In genomic region chr3:128973988-128974564, GRCh38 we compare ENCODE assay signal across 18 cellular contexts. TPM values are rescaled to one million over a fixed set of nuclear protein-coding genes. Genes with fewer than 3 reads are reported as not detected.
DNase-seq lines count a peak whose midpoint lies in the region; ATAC-seq and TF ChIP-seq lines count a peak whose summit lies in the region.
"Had no signal": no experiment of that assay in that cellular context is flagged by ENCODE, and none has a peak within 500 bp of the region (broad histone marks: within the 10 kb centered on the region; RNA-seq: fewer than 3 reads in every experiment).

No MANE protein-coding gene starts in this region.

- H2AFZ ChIP-seq in PC-9: no peak overlapping the region

- H3K36me3 ChIP-seq in PC-9 (ENCODE audit: low read depth): no peaks in the 10 kb centered on the region
- no peaks in the 10 kb centered on the region for H3K36me3 ChIP-seq in psoas muscle (ENCODE audit: insufficient read depth in 1 of 2, low read depth in 1 of 2)
- H3K36me3 ChIP-seq: heart left ventricle, sigmoid colon had no signal

- peaks cover 4% of the 10 kb centered on the region for H3K36me3 Mint-ChIP-seq in brain
- H3K36me3 Mint-ChIP-seq: activated naive CD4-positive, alpha-beta T cell treated with anti-CD3 and anti-CD28 coated beads, Interleukin-2, amount 50 U/mL, for 72 hours; immature natural killer cell had no signal

- DNase-seq in Kasumi-1 (lab: John Stamatoyannopoulos, UW): peak; percentile 90 to 94
- peak; percentile 69 for DNase-seq in OCI-M1 (lab: John Stamatoyannopoulos, UW)
- no peak for DNase-seq in PC-9
- no peak for DNase-seq in erythroblast (lab: John Stamatoyannopoulos, UW)
- DNase-seq in psoas muscle: no peak
- DNase-seq: activated T-cell treated with anti-CD3 and anti-CD28 coated beads, Interleukin-2, amount 50 U/mL, for 48 hours; heart left ventricle; immature natural killer cell; NCI-H1694 treated with DMSO at 0.1 percent for 48 hours; sigmoid colon; stimulated activated naive CD8-positive, alpha-beta T cell treated with anti-CD3 and anti-CD28 coated beads, Interleukin-15, amount 100 ng/mL, for 72 hours; trophoblast cell had no signal

- H3K79me2 ChIP-seq in PC-9 (ENCODE audit: low read depth): no peaks in the 10 kb centered on the region

- intact Hi-C loops in PC-9 (cut with micrococcal nuclease; ENCODE audit: unreplicated experiment): loop anchor here (5.0 kb wide), 1 partner anchor 338 kb away; no protein-coding TSS in a partner anchor
- intact Hi-C loops in psoas muscle (cut with DNase I): loop anchor here (10.0 kb wide), 2 partner anchors 151 to 271 kb away; partner anchors contain the start of genes COPG1 (in 1 of the 2) and RAB43 (in 1 of the 2)

- WGBS in psoas muscle, 3 donors: 69 to 73% (median 73%) methylated on average over 5 of the region's 5 CpGs

- ATAC-seq in psoas muscle (no peak), GM18870 (IDR thresholded peaks at IDR 0.05; ENCODE audit: unreplicated experiment) (no peak)
- ATAC-seq: activated CD4-positive, CD25-positive, alpha-beta regulatory T cell treated with anti-CD3 and anti-CD28 coated beads, Interleukin-2, amount 50 U/mL, for 24 hours; activated naive CD4-positive, alpha-beta T cell treated with anti-CD3 and anti-CD28 coated beads, Interleukin-2, amount 50 U/mL, for 72 hours; heart left ventricle; stimulated activated naive CD8-positive, alpha-beta T cell treated with anti-CD3 and anti-CD28 coated beads, Interleukin-15, amount 100 ng/mL, for 72 hours had no signal

- H3K4me3 Mint-ChIP-seq in brain: no peak overlapping the region
- H3K4me3 Mint-ChIP-seq: immature natural killer cell; stimulated activated naive CD8-positive, alpha-beta T cell treated with anti-CD3 and anti-CD28 coated beads, Interleukin-15, amount 100 ng/mL, for 72 hours had no signal

- BruUV-seq in PC-9 (replicated peaks; lab: Mats Ljungman, UMichigan): no TSS peak

- H3K27me3 ChIP-seq in PC-9 (ENCODE audit: insufficient read depth, low read depth): peaks cover 16% of the 10 kb centered on the region; the same call in 1 of the 2 replicates
- no peaks in the 10 kb centered on the region for H3K27me3 ChIP-seq in psoas muscle (ENCODE audit: insufficient read depth in 3 of 3, low read length in 2 of 3)
- H3K27me3 ChIP-seq: heart left ventricle, sigmoid colon had no signal

- TF ChIP-seq POLR2A in erythroblast (IDR thresholded peaks at IDR 0.05; ENCODE audit: low read length): no peak

- no peaks in the 10 kb centered on the region for H3K9me3 ChIP-seq in PC-9 (ENCODE audit: insufficient read depth, low read depth)
- no peaks in the 10 kb centered on the region for H3K9me3 ChIP-seq in psoas muscle
- H3K9me3 ChIP-seq: heart left ventricle, sigmoid colon had no signal

- CTCF ChIA-PET in PC-9 (lab: Charles Lee): interaction anchor here (0.6 kb wide), 1 partner anchor 982 kb away, joined by 4 read pairs; no protein-coding TSS in a partner anchor

- no peaks in the 10 kb centered on the region for H4K20me1 ChIP-seq in PC-9 (ENCODE audit: insufficient read depth)

- H3F3A ChIP-seq in PC-9 (ENCODE audit: insufficient read depth, low read depth): no peaks in the 10 kb centered on the region

- no peak for TF ChIP-seq CTCF in brain (conservative IDR thresholded peaks at IDR 0.05)
- TF ChIP-seq CTCF in PC-9 (conservative IDR thresholded peaks at IDR 0.05): no peak
- TF ChIP-seq CTCF in psoas muscle (IDR thresholded peaks at IDR 0.05): no peak

- no peak overlapping the region for H3K4me2 ChIP-seq in PC-9

- POLR2A ChIA-PET in PC-9 (lab: Charles Lee; ENCODE audit: unreplicated experiment): no interaction called here

- peaks cover 18% of the 10 kb centered on the region for H3K4me1 Mint-ChIP-seq in brain
- H3K4me1 Mint-ChIP-seq: stimulated activated naive CD8-positive, alpha-beta T cell treated with anti-CD3 and anti-CD28 coated beads, Interleukin-15, amount 100 ng/mL, for 72 hours had no signal

- H3K27me3 Mint-ChIP-seq in brain: peaks cover 6% of the 10 kb centered on the region
- H3K27me3 Mint-ChIP-seq: stimulated activated naive CD8-positive, alpha-beta T cell treated with anti-CD3 and anti-CD28 coated beads, Interleukin-15, amount 100 ng/mL, for 72 hours had no signal

- H3K9me2 ChIP-seq in PC-9 (ENCODE audit: insufficient read depth): no peaks in the 10 kb centered on the region

- H3K27ac Mint-ChIP-seq in brain: peak overlapping the region in 3 of 5 experiments; percentile 18 to 66 (median 19)
- H3K27ac Mint-ChIP-seq: activated naive CD4-positive, alpha-beta T cell treated with anti-CD3 and anti-CD28 coated beads, Interleukin-2, amount 50 U/mL, for 72 hours; immature natural killer cell; stimulated activated naive CD8-positive, alpha-beta T cell treated with anti-CD3 and anti-CD28 coated beads, Interleukin-15, amount 100 ng/mL, for 72 hours had no signal

- no peaks in the 10 kb centered on the region for H3K9me3 Mint-ChIP-seq in brain
- H3K9me3 Mint-ChIP-seq: activated naive CD4-positive, alpha-beta T cell treated with anti-CD3 and anti-CD28 coated beads, Interleukin-2, amount 50 U/mL, for 72 hours; immature natural killer cell; stimulated activated naive CD8-positive, alpha-beta T cell treated with anti-CD3 and anti-CD28 coated beads, Interleukin-15, amount 100 ng/mL, for 72 hours had no signal

- H3K27ac ChIP-seq in PC-9 (no peak overlapping the region), psoas muscle (no peak overlapping the region)

- H3K4me1 ChIP-seq in PC-9 (replicated peaks; ENCODE audit: insufficient read depth) (0 out of 2 replicates have a peak, but pooled peaks cover 5% of the 10 kb centered on the region), psoas muscle (peaks cover 17% of the 10 kb centered on the region)

- H3K4me3 ChIP-seq in PC-9 (no peak overlapping the region), psoas muscle (no peak overlapping the region)
- H3K4me3 ChIP-seq: heart left ventricle, sigmoid colon had no signal

RNA-seq across cellular contexts. Expression of gene CFAP92, which starts 19.8 kb away (rescaled TPM):
- polyA plus RNA-seq in brain (ENCODE audit: insufficient read depth, low read depth, low replicate concordance) (0.27 TPM), psoas muscle (under 1 TPM; 0.09 to 0.16 (median 0.13) TPM)
- total RNA-seq in PC-9 (2021) (4.3 and 4.8 TPM in 2 replicates), psoas muscle (under 1 TPM; 0.07 to 0.86 (median 0.23) TPM)
- total RNA-seq: osteocyte; T-helper 1 cell treated with Interleukin-12 subunit alpha and Interleukin-12 subunit beta and Interleukin-4 antibody, amounts not matched to agents 30 ng/mL and 1 ng/mL, for 36 hours had no signal
- polyA plus RNA-seq: immature natural killer cell had no signal

RNA-seq across cellular contexts. Expression of gene EFCC1, which starts 27.0 kb away (rescaled TPM):
- polyA plus RNA-seq in brain (ENCODE audit: insufficient read depth, low read depth, low replicate concordance) (0.97 TPM), psoas muscle (under 1 TPM; 0.11 to 0.68 (median 0.26) TPM)
- total RNA-seq in PC-9 (2021) (0.24 and 0.43 TPM in 2 replicates), psoas muscle (1 to 10 TPM in 2 of 4 donors, under 1 TPM in 2; 0.38 to 1.5 (median 0.74) TPM)
- total RNA-seq: osteocyte; T-helper 1 cell treated with Interleukin-12 subunit alpha and Interleukin-12 subunit beta and Interleukin-4 antibody, amounts not matched to agents 30 ng/mL and 1 ng/mL, for 36 hours had no signal

Comparison
In these comparisons a context has a peak if more than half of its experiments do, and no peak if none do; other contexts are left out.
1. DNase-seq: peak in Kasumi-1 (2 of 2) and OCI-M1 (single experiment); none in PC-9 (0 of 2), erythroblast (0 of 2) and psoas muscle (0 of 2).